In genomic region chr19:3491396-3492119, GRCh38 we compare ENCODE assay signal across 1 cellular context.
TF ChIP-seq lines count a peak whose summit lies in the region.

No MANE protein-coding gene starts in this region.

TF ChIP-seq in K562, 482 proteins besides CTCF, POLR2A, EP300 and RAD21:
- TF ChIP-seq RBM22 (IDR thresholded peaks at IDR 0.05; ENCODE audit: low read depth, low read length, poor library complexity, severe bottlenecking) (no peak), ZBTB33 (CRISPR knock-in tag; IDR thresholded peaks at IDR 0.05) (peak; percentile 98)
TF ChIP-seq in K562: peak in this region for 1.
